Comparison of ENCODE assay signal across 1 cellular context in the genomic region with DNA sequence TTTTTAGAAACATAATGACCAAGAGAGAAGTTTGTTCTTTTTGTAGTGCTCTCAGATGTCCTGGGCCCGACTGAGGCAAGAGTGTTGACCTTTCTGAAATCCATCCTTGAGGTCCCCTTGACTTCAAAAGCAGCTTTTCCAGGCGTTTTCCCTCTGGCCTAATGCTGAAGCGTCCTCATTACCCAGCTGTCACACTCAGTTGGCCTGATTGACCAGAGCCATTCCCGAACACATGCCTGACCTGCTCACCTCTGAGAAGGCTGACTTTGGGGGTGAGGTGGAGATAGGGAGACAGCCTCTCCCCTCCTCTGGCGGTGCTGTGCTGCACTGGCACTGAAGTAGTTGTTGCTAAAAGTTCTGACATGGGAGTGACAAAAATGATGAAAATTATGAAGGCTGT.
TF ChIP-seq lines count a peak whose summit lies in the region.

No MANE protein-coding gene starts in this region.

TF ChIP-seq in A549, 52 proteins besides CTCF, POLR2A, EP300 and RAD21 (continued from another document):
- TF ChIP-seq, protein P1, sequence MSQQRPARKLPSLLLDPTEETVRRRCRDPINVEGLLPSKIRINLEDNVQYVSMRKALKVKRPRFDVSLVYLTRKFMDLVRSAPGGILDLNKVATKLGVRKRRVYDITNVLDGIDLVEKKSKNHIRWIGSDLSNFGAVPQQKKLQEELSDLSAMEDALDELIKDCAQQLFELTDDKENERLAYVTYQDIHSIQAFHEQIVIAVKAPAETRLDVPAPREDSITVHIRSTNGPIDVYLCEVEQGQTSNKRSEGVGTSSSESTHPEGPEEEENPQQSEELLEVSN (IDR thresholded peaks at IDR 0.05; ENCODE audit: borderline replicate concordance, low read depth) = no peak
- TF ChIP-seq JUN (IDR thresholded peaks at IDR 0.05) (no peak), POLR2AphosphoS2 (conservative IDR thresholded peaks at IDR 0.05; ENCODE audit: low read length) (no peak), HOXA7 (CRISPR knock-in tag; IDR thresholded peaks at IDR 0.05) (no peak), RCOR1 (IDR thresholded peaks at IDR 0.05; ENCODE audit: low read depth, low read length) (no peak)
TF ChIP-seq in A549: peak in this region for 0.
